In genomic region chr7:5373300-5373699, GRCh38 we compare ENCODE assay signal across 27 cellular contexts.
"Had no signal": no experiment of that assay in that cellular context is flagged by ENCODE, and none has a peak within 500 bp of the region (broad histone marks: within the 10 kb centered on the region; RNA-seq: fewer than 3 reads in every experiment).

No MANE protein-coding gene starts in this region.

- H3K4me1 ChIP-seq: left ventricle myocardium inferior, right atrium auricular region, right lobe of liver, suprapubic skin, uterus had no signal

- H3K4me3 Mint-ChIP-seq: naive thymus-derived CD4-positive, alpha-beta T cell; natural killer cell treated with Interleukin-12 subunit alpha and Interleukin-12 subunit beta and Interleukin-15 and Interleukin-18, amount 100 ng/mL, for 72 hours; stimulated activated naive CD8-positive, alpha-beta T cell treated with anti-CD3 and anti-CD28 coated beads, Interleukin-15, Interleukin-2, amounts not matched to agents 100 ng/mL and 50 ng/mL, for 24 hours had no signal

- H3K36me3 ChIP-seq: ovary, uterus had no signal

- FAIRE-seq: keratinocyte had no signal

- DNase-seq: hippocampal formation; kidney glomerular epithelial cell; left cardiac atrium; left ventricle myocardium inferior; midbrain; mucosa of descending colon; naive thymus-derived CD4-positive, alpha-beta T cell; ovary; right lobe of liver; stimulated activated CD4-positive, alpha-beta T cell treated with anti-CD3 and anti-CD28 coated beads, Interleukin-12 subunit alpha, Interleukin-12 subunit beta, amount 100 ng/mL, for 4 hours; stimulated activated CD4-positive, alpha-beta T cell treated with anti-CD3 and anti-CD28 coated beads, Interleukin-15, amount 100 ng/mL, for 24 hours; stimulated activated CD4-positive, alpha-beta T cell treated with anti-CD3 and anti-CD28 coated beads, Interleukin-2, amount 100 ng/mL, for 24 hours; stimulated activated CD4-positive, alpha-beta T cell treated with anti-CD3 and anti-CD28 coated beads, Interleukin-4, amount 100 ng/mL, for 1 hour; stimulated activated naive CD4-positive, alpha-beta T cell; tibial artery; trophoblast cell; upper lobe of right lung; uterus had no signal

- H3K27ac Mint-ChIP-seq: natural killer cell treated with Interleukin-12 subunit alpha and Interleukin-12 subunit beta and Interleukin-15 and Interleukin-18, amount 100 ng/mL, for 72 hours; progenitor cell of endocrine pancreas; stimulated activated naive CD8-positive, alpha-beta T cell treated with anti-CD3 and anti-CD28 coated beads, Interleukin-15, Interleukin-2, amounts not matched to agents 100 ng/mL and 50 ng/mL, for 24 hours had no signal

- H3K9me3 ChIP-seq: left ventricle myocardium inferior, mucosa of descending colon, ovary, right atrium auricular region, right lobe of liver, suprapubic skin, thoracic aorta, tibial artery, upper lobe of right lung, uterus had no signal

- H3K9me3 Mint-ChIP-seq: naive thymus-derived CD4-positive, alpha-beta T cell; natural killer cell treated with Interleukin-12 subunit alpha and Interleukin-12 subunit beta and Interleukin-15 and Interleukin-18, amount 100 ng/mL, for 72 hours; stimulated activated naive CD8-positive, alpha-beta T cell treated with anti-CD3 and anti-CD28 coated beads, Interleukin-15, Interleukin-2, amounts not matched to agents 100 ng/mL and 50 ng/mL, for 24 hours had no signal

- H3K27me3 ChIP-seq: ovary, right atrium auricular region, right lobe of liver, suprapubic skin, tibial artery, upper lobe of right lung, uterus had no signal

- ATAC-seq: left cardiac atrium; mucosa of descending colon; naive thymus-derived CD4-positive, alpha-beta T cell; natural killer cell treated with Interleukin-12 subunit alpha and Interleukin-12 subunit beta and Interleukin-15 and Interleukin-18, amount 100 ng/mL, for 72 hours; upper lobe of right lung had no signal

- H3K27ac ChIP-seq: left ventricle myocardium inferior, ovary, right atrium auricular region, right lobe of liver, skin epidermis, suprapubic skin, thoracic aorta, tibial artery, upper lobe of right lung, uterus had no signal

- H3K4me3 ChIP-seq: left ventricle myocardium inferior, lung, mucosa of descending colon, ovary, right atrium auricular region, right lobe of liver, skin epidermis, suprapubic skin, thoracic aorta, tibial artery, upper lobe of right lung, uterus had no signal

- H3K27me3 Mint-ChIP-seq: naive thymus-derived CD4-positive, alpha-beta T cell; natural killer cell treated with Interleukin-12 subunit alpha and Interleukin-12 subunit beta and Interleukin-15 and Interleukin-18, amount 100 ng/mL, for 72 hours; progenitor cell of endocrine pancreas; stimulated activated naive CD8-positive, alpha-beta T cell treated with anti-CD3 and anti-CD28 coated beads, Interleukin-15, Interleukin-2, amounts not matched to agents 100 ng/mL and 50 ng/mL, for 24 hours had no signal
